ENCODE assay signal across 10 cellular contexts in genomic region chr15:88636654-88637053, GRCh38. TPM values are rescaled to one million over a fixed set of nuclear protein-coding genes. Genes with fewer than 3 reads are reported as not detected.
A peak's percentile ranks its signal among the peaks of the same experiment; 100 is the strongest.
DNase-seq lines count a peak whose midpoint lies in the region; ATAC-seq, FAIRE-seq and TF ChIP-seq lines count a peak whose summit lies in the region.
"Had no signal": no experiment of that assay in that cellular context is flagged by ENCODE, and none has a peak within 500 bp of the region (broad histone marks: within the 10 kb centered on the region; RNA-seq: fewer than 3 reads in every experiment).

No MANE protein-coding gene starts in this region.

- H3K56ac ChIP-seq in H1 (replicated peaks; ENCODE audit: insufficient read length, low read depth, low read length) = no peak overlapping the region

- peaks cover 5% of the 10 kb centered on the region; the same call in 1 of the 2 replicates for H3K79me1 ChIP-seq in H1 (ENCODE audit: low read depth, low read length)

- TF ChIP-seq POLR2A in H1 (IDR thresholded peaks at IDR 0.05; ENCODE audit: control extremely low read depth in 1 of 2, low read depth in 2 of 2, low read length in 2 of 2) = no peak; a peak in 1 of 3 replicates

- no peak overlapping the region for H4K8ac ChIP-seq in H1 (ENCODE audit: extremely low read depth, insufficient read depth, low read length)

- TF ChIP-seq RAD21 in H1 (IDR thresholded peaks at IDR 0.05 in 1 of 2, conservative IDR thresholded peaks at IDR 0.05 in 1 of 2; ENCODE audit: low read depth in 2 of 2, low read length in 2 of 2) = no peak

- H3K4me2 ChIP-seq in PC-3 (ENCODE audit: low read length) (peak overlapping the region; percentile 37; the same call in 1 of the 2 replicates), H1 (ENCODE audit: insufficient read depth in 1 of 2, low read depth in 2 of 2, low read length in 2 of 2) (no peak overlapping the region; a peak in 1 of 4 replicates)

- no peak overlapping the region for H2BK5ac ChIP-seq in H1 (ENCODE audit: low read depth, low read length)

- H3K27me3 ChIP-seq in PC-3 (ENCODE audit: low read length) (no peaks in the 10 kb centered on the region), H1 (replicated peaks in 1 of 4; ENCODE audit: control insufficient read depth in 3 of 4, extremely low read depth in 1 of 4, insufficient read depth in 3 of 4, low read length in 3 of 4) (no peaks in the 10 kb centered on the region)

- 83% methylated on average over 5 of the region's 5 CpGs; no CpG with 5 or more reads in 1 of the 2 experiments for WGBS in H1 (ENCODE audit: extremely low coverage in 1 of 2, insufficient coverage in 1 of 2, insufficient read length in 1 of 2, insufficient replicate concordance in 2 of 2, low coverage in 1 of 2, low lambda C conversion rate in 2 of 2, missing lambda C conversion rate in 1 of 2), 2 experiments

- H3K9me3 ChIP-seq in PC-3 (ENCODE audit: low read length) (no peaks in the 10 kb centered on the region), H1 (ENCODE audit: insufficient read depth in 2 of 2, low read depth in 1 of 2, low read length in 1 of 2) (no peaks in the 10 kb centered on the region)

- no peak overlapping the region for H3K14ac ChIP-seq in H1 (ENCODE audit: insufficient read length)

- H3K4me1 ChIP-seq in PC-3 (ENCODE audit: insufficient read depth, low read length) (peaks cover 49% of the 10 kb centered on the region), H1 (replicated peaks in 1 of 4; ENCODE audit: control insufficient read depth in 3 of 4, insufficient read depth in 4 of 4, low read length in 3 of 4) (peaks cover 5 to 19% (median 16%) of the 10 kb centered on the region in 4 experiments)

- POLR2A ChIA-PET in PC-3 (lab: Charles Lee; ENCODE audit: unreplicated experiment) (no interaction called here), H1 (lab: Charles Lee; ENCODE audit: partially characterized antibody) (interaction anchor here (0.8 to 5.9 kb wide), 5 partner anchors 11 to 367 kb away, joined by 3 to 52 read pairs (median 4); partner anchors contain the start of gene AEN)

- no peak overlapping the region for H4K91ac ChIP-seq in H1 (replicated peaks; ENCODE audit: insufficient read length, low read length)

- H3K18ac ChIP-seq in H1 (ENCODE audit: extremely low read depth, low read length) = no peak overlapping the region

- H3K23ac ChIP-seq in H1 (ENCODE audit: insufficient read length) = no peak overlapping the region

- H3K9ac ChIP-seq in PC-3 (ENCODE audit: low read length) = peak overlapping the region; percentile 92
- H3K9ac ChIP-seq in H1 (replicated peaks in 1 of 4; ENCODE audit: extremely low read depth in 1 of 4, low read depth in 3 of 4, low read length in 3 of 4) = no peak overlapping the region

- H3F3A ChIP-seq in PC-3 (ENCODE audit: low read length, unreplicated experiment) = no peaks in the 10 kb centered on the region

- no peak overlapping the region for H2BK15ac ChIP-seq in H1 (ENCODE audit: low read length)

- no TSS peak for BruUV-seq in PC-3 (replicated peaks; lab: Mats Ljungman, UMichigan)

- DNase-seq in EH (ENCODE audit: low read depth) = peak; percentile 30
- no peak for DNase-seq in PC-3
- no peak for DNase-seq in H1 (ENCODE audit: low read depth in 1 of 2, low spot score in 2 of 2)
- DNase-seq in NK-92 treated with Interleukin-12 subunit alpha and Interleukin-12 subunit beta, amount 100 ng/mL, for 24 hours (lab: John Stamatoyannopoulos, UW) = no peak
- no peak for DNase-seq in iPS-NIHi7 (ENCODE audit: extremely low spot score)
- no peak for DNase-seq in GM19238 (ENCODE audit: insufficient read length, low spot score)
- DNase-seq: NCI-H1694, SIG-M5 had no signal

- H4K5ac ChIP-seq in H1 (ENCODE audit: insufficient read length, low read depth, low read length) = no peak overlapping the region

- no peaks in the 10 kb centered on the region for H4K20me1 ChIP-seq in PC-3 (ENCODE audit: low read length)
- H4K20me1 ChIP-seq in H1 (replicated peaks in 1 of 2; ENCODE audit: control insufficient read depth in 1 of 2, insufficient read depth in 2 of 2, low read length in 2 of 2) = peaks cover 10% of the 10 kb centered on the region in 2 experiments

- ATAC-seq in PC-3 = no peak
- ATAC-seq: left lobe of liver had no signal

- no peak overlapping the region for H2BK20ac ChIP-seq in H1 (ENCODE audit: low read length)

- no peak overlapping the region for H3K4me3 ChIP-seq in PC-3 (ENCODE audit: low read length)
- no peak overlapping the region for H3K4me3 ChIP-seq in H1 (ENCODE audit: extremely low read depth in 1 of 4, insufficient read depth in 2 of 4, low read depth in 3 of 4, low read length in 4 of 4)
- H3K4me3 ChIP-seq in skin epidermis = no peak overlapping the region

- no peaks in the 10 kb centered on the region for H3K23me2 ChIP-seq in H1 (ENCODE audit: low read depth, low read length)

- no peak overlapping the region for H3K4ac ChIP-seq in H1 (replicated peaks; ENCODE audit: insufficient read length, low read depth, low read length)

- no peak overlapping the region for H2AK5ac ChIP-seq in H1 (ENCODE audit: low read depth, low read length)

- no peak for TF ChIP-seq EP300 in H1 (IDR thresholded peaks at IDR 0.05; ENCODE audit: borderline replicate concordance in 1 of 2, low read depth in 2 of 2, low read length in 2 of 2)

- intact Hi-C loops in PC-3 (cut with micrococcal nuclease) = no loop called here

- H2BK120ac ChIP-seq in H1 (replicated peaks; ENCODE audit: low read depth, low read length) = no peak overlapping the region

- FAIRE-seq in H1 (lab: Jason Lieb, UNC) = no peak

- H3K36me3 ChIP-seq in PC-3 (ENCODE audit: low read depth, low read length) (peaks cover 13% of the 10 kb centered on the region), H1 (ENCODE audit: control insufficient read depth in 2 of 4, insufficient read depth in 4 of 4, low read length in 3 of 4) (peaks cover 4 to 27% (median 7%) of the 10 kb centered on the region in 4 experiments)

- peak overlapping the region; percentile 100 for H3K27ac ChIP-seq in PC-3 (ENCODE audit: low read length)
- no peak overlapping the region for H3K27ac ChIP-seq in H1 (ENCODE audit: low read depth, low read length)
- H3K27ac ChIP-seq in skin epidermis = peak overlapping the region in 20 of 21 experiments; percentile 13 to 98 (median 90)

- H3K9me2 ChIP-seq in PC-3 (replicated peaks; ENCODE audit: low read length) = no peaks in the 10 kb centered on the region

- no peak overlapping the region for H2BK12ac ChIP-seq in H1 (ENCODE audit: low read depth, low read length)

- CTCF ChIA-PET in PC-3 (lab: Charles Lee) = no interaction called here
- CTCF ChIA-PET in H1 (lab: Charles Lee; ENCODE audit: partially characterized antibody) = interaction anchor here (0.6 to 2.2 kb wide), 5 partner anchors 11 to 214 kb away, joined by 3 to 8 read pairs (median 4); no protein-coding TSS in a partner anchor

- TF ChIP-seq CTCF in PC-3 (conservative IDR thresholded peaks at IDR 0.05; ENCODE audit: low read depth, low read length) (no peak), H1 (IDR thresholded peaks at IDR 0.05; ENCODE audit: control extremely low read depth in 1 of 3, insufficient read depth in 1 of 3, low read depth in 1 of 3, low read length in 3 of 3) (no peak)

- H3K79me2 ChIP-seq in PC-3 (ENCODE audit: low read length) (peaks cover 13% of the 10 kb centered on the region), H1 (ENCODE audit: control insufficient read depth in 1 of 2, insufficient read depth in 2 of 2, low read length in 2 of 2) (no peaks in the 10 kb centered on the region)

- H2AFZ ChIP-seq in PC-3 (ENCODE audit: low read length) = no peak overlapping the region
- H2AFZ ChIP-seq in H1 (ENCODE audit: low read length) = no peak overlapping the region

TF ChIP-seq in H1, 55 proteins besides CTCF, POLR2A, EP300 and RAD21:
- TF ChIP-seq POLR2AphosphoS5 (IDR thresholded peaks at IDR 0.05; ENCODE audit: low read depth, low read length) = 0 out of 2 replicates have a peak, but pooled peaks have one; percentile 43
- no peak for TF ChIP-seq NRF1 (IDR thresholded peaks at IDR 0.05; ENCODE audit: low read depth, low read length)

RNA-seq across cellular contexts. Expression of gene ISG20, which starts 2.2 kb away (rescaled TPM):
- total RNA-seq in PC-3 (2014; rRNA removed) = 48.6 and 64.0 TPM in 2 replicates
- total RNA-seq in H1 (2021; fragmentation: NEBNext Ultra II Directional; extraction: Animal tissue kit (Norgen Biotek cat#: 25700)) = 2.9 and 4.0 TPM in 2 replicates
- 5.0 and 5.2 TPM in 2 replicates for polyA plus RNA-seq in H1 (2011; rRNA removed)
- polyA plus RNA-seq in H1 (2011; cell fraction: cytosol; rRNA removed) = 5.5 TPM
- polyA plus RNA-seq in H1 (2011; cell fraction: nucleus; rRNA removed) = 6.6 TPM
- polyA plus RNA-seq in H1 (2012, experiment 1 of 2) = 2.5 to 5.7 TPM (median 4.1 TPM) in 4 replicates
- 3.0 TPM for polyA plus RNA-seq in H1 (2012, experiment 2 of 2)
- polyA plus RNA-seq in H1 (2013, experiment 1 of 2) = 3.1 TPM
- polyA plus RNA-seq in H1 (2013, experiment 2 of 2) = 2.1 TPM
- polyA minus RNA-seq in H1 (2011; rRNA and poly(A)+ RNA removed) = 1.8 and 2.0 TPM in 2 replicates
- polyA minus RNA-seq in H1 (2011; cell fraction: cytosol; rRNA and poly(A)+ RNA removed) = 0.81 TPM
- polyA minus RNA-seq in H1 (2011; cell fraction: nucleus; rRNA and poly(A)+ RNA removed) = 3.0 TPM

RNA-seq across cellular contexts. Expression of gene AEN, which starts 15.5 kb away (rescaled TPM):
- total RNA-seq in PC-3 (2014; rRNA removed) = 81.3 and 98.7 TPM in 2 replicates
- total RNA-seq in H1 (2021; fragmentation: NEBNext Ultra II Directional; extraction: Animal tissue kit (Norgen Biotek cat#: 25700)) = 122 and 125 TPM in 2 replicates
- 112 and 167 TPM in 2 replicates for polyA plus RNA-seq in H1 (2011; rRNA removed)
- polyA plus RNA-seq in H1 (2011; cell fraction: cytosol; rRNA removed) = 150 TPM
- polyA plus RNA-seq in H1 (2011; cell fraction: nucleus; rRNA removed) = 209 TPM
- 89.9 to 128 TPM (median 107 TPM) in 4 replicates for polyA plus RNA-seq in H1 (2012, experiment 1 of 2)
- polyA plus RNA-seq in H1 (2012, experiment 2 of 2) = 126 TPM
- 61.5 TPM for polyA plus RNA-seq in H1 (2013, experiment 1 of 2)
- polyA plus RNA-seq in H1 (2013, experiment 2 of 2) = 61.2 TPM
- polyA minus RNA-seq in H1 (2011; rRNA and poly(A)+ RNA removed) = 157 and 180 TPM in 2 replicates
- 130 TPM for polyA minus RNA-seq in H1 (2011; cell fraction: cytosol; rRNA and poly(A)+ RNA removed)
- 229 TPM for polyA minus RNA-seq in H1 (2011; cell fraction: nucleus; rRNA and poly(A)+ RNA removed)
